Comparison of ENCODE assay signal across 8 cellular contexts in the genomic region with DNA sequence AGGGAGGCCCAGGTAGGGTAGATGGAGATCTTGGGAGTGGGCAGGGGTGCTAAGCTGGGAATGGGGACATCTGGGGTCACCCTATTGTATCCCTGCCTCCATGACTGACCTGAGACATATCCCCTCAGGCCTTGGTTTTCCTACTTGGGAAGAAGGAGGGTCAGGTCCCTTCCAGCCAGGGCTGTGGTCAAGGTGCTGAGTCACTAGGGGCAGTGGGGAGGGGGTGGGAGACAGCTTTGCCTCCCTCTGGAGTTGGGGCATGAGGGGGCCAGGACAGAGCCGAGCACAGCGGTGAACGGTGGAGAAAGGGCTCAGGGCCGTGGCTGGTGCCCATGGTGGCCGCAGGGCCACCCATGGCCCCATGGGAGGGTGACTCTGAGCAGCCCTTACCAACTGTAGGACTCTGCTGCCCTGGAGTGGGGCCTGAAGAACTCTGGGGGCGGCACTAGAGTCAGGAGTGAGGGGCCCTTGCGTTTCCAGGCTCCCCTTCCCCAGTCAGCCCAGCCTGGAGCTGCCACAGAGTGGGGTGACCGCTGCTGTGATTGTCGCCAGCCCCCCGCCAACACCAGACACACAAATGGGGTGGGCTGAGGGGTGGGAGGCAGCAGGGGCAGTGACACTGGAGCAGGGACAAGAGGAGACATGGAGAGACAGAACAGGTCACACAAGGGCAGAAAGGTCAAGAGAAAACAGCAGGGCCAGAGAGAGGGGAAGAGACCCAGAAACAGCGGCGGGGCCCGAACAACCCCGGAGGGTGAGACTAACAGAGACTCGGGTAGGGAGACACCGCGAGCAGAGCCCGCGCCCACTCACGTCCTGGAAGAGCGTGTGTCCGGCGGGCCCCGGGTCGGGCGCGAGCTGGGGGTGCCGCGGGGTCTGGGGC. TPM values are rescaled to one million over a fixed set of nuclear protein-coding genes. Genes with fewer than 3 reads are reported as not detected.
DNase-seq lines count a peak whose midpoint lies in the region; ATAC-seq and TF ChIP-seq lines count a peak whose summit lies in the region.

No MANE protein-coding gene starts in this region.

- no peaks in the 10 kb centered on the region for H3K9me3 Mint-ChIP-seq in activated T-cell treated with anti-CD3 and anti-CD28 coated beads, Interleukin-2, amount 50 U/mL, for 72 hours

- no peaks in the 10 kb centered on the region for H3K27me3 Mint-ChIP-seq in activated T-cell treated with anti-CD3 and anti-CD28 coated beads, Interleukin-2, amount 50 U/mL, for 72 hours (ENCODE audit: low read depth)

- H3K4me1 ChIP-seq in iPS-18a (ENCODE audit: control insufficient read depth, low read depth, low read length), result peaks cover 17% of the 10 kb centered on the region

- H3K9me3 ChIP-seq in iPS-18a (ENCODE audit: control insufficient read depth, low read depth, low read length), result no peaks in the 10 kb centered on the region

- H3K36me3 Mint-ChIP-seq in activated T-cell treated with anti-CD3 and anti-CD28 coated beads, Interleukin-2, amount 50 U/mL, for 72 hours (ENCODE audit: insufficient read depth in 2 of 2), result peaks cover under 1 to 9% of the 10 kb centered on the region in 2 donors

- peaks cover 35% of the 10 kb centered on the region for H3K4me1 Mint-ChIP-seq in activated T-cell treated with anti-CD3 and anti-CD28 coated beads, Interleukin-2, amount 50 U/mL, for 72 hours (ENCODE audit: low read depth)

- H3K27ac Mint-ChIP-seq in activated T-cell treated with anti-CD3 and anti-CD28 coated beads, Interleukin-2, amount 50 U/mL, for 72 hours, result no peak overlapping the region

- peaks cover 18% of the 10 kb centered on the region for H3K36me3 ChIP-seq in iPS-18a (ENCODE audit: control insufficient read depth, low read depth, low read length)

- H3K4me3 ChIP-seq in GM12865 (ENCODE audit: low read depth, low read length) (peak overlapping the region; percentile 56), iPS-18a (ENCODE audit: low read length) (peak overlapping the region; percentile 72)

- peak; percentile 18 for ATAC-seq in HG02870 (IDR thresholded peaks at IDR 0.05; ENCODE audit: unreplicated experiment)
- ATAC-seq in activated T-cell treated with anti-CD3 and anti-CD28 coated beads, Interleukin-2, amount 50 U/mL, for 72 hours (replicated peaks in 1 of 2), result no peak
- no peak for ATAC-seq in GM21367 (IDR thresholded peaks at IDR 0.05; ENCODE audit: unreplicated experiment)
- no peak for ATAC-seq in HG03196 (IDR thresholded peaks at IDR 0.05; ENCODE audit: unreplicated experiment)

- DNase-seq in GM12865 (ENCODE audit: low read depth), result no peak
- no peak for DNase-seq in activated T-cell treated with anti-CD3 and anti-CD28 coated beads, Interleukin-2, amount 50 U/mL, for 72 hours
- DNase-seq in stimulated activated CD8-positive, alpha-beta memory T cell treated with anti-CD3 and anti-CD28 coated beads, Interleukin-4, amount 100 ng/mL, for 48 hours, result peak; percentile 51
- no peak for DNase-seq in NCI-H1694 treated with DMSO at 0.1 percent for 48 hours (lab: John Stamatoyannopoulos, UW)

- H3K27me3 ChIP-seq in iPS-18a (ENCODE audit: control insufficient read depth, insufficient read depth, low read length), result no peaks in the 10 kb centered on the region

- H3K4me3 Mint-ChIP-seq in activated T-cell treated with anti-CD3 and anti-CD28 coated beads, Interleukin-2, amount 50 U/mL, for 72 hours, result peak overlapping the region; percentile 82 to 87

- no peak overlapping the region for H3K27ac ChIP-seq in iPS-18a (ENCODE audit: low read length)

- peak overlapping the region; percentile 52 for H3K9ac ChIP-seq in iPS-18a (ENCODE audit: low read length)

- no peak for TF ChIP-seq CTCF in GM12865 (IDR thresholded peaks at IDR 0.05; ENCODE audit: insufficient read depth, low read depth, low read length, missing control alignments)

RNA-seq across cellular contexts. Expression of gene NECAB3, which starts 0.6 kb away (rescaled TPM):
- 10 to 100 TPM; 18.5 to 18.8 TPM for total RNA-seq in activated T-cell treated with anti-CD3 and anti-CD28 coated beads, Interleukin-2, amount 50 U/mL, for 72 hours

RNA-seq across cellular contexts. Expression of gene ACTL10, which starts 6.9 kb away (rescaled TPM):
- 1 to 10 TPM; 1.4 to 1.8 TPM for total RNA-seq in activated T-cell treated with anti-CD3 and anti-CD28 coated beads, Interleukin-2, amount 50 U/mL, for 72 hours

RNA-seq across cellular contexts. Expression of gene C20orf144, which starts 11.5 kb away (rescaled TPM):
- total RNA-seq in activated T-cell treated with anti-CD3 and anti-CD28 coated beads, Interleukin-2, amount 50 U/mL, for 72 hours, result under 1 TPM; 0.17 to 0.23 TPM

RNA-seq across cellular contexts. Expression of gene E2F1, which starts 12.5 kb away (rescaled TPM):
- 10 to 100 TPM; 64.5 to 81.5 TPM for total RNA-seq in activated T-cell treated with anti-CD3 and anti-CD28 coated beads, Interleukin-2, amount 50 U/mL, for 72 hours

RNA-seq across cellular contexts. Expression of gene PXMP4, which starts 46.5 kb away (rescaled TPM):
- total RNA-seq in activated T-cell treated with anti-CD3 and anti-CD28 coated beads, Interleukin-2, amount 50 U/mL, for 72 hours, result 10 to 100 TPM; 12.8 to 16.9 TPM
